Comparison of ENCODE assay signal across 22 cellular contexts in genomic region chr20:33783256-33783655, GRCh38. TPM values are rescaled to one million over a fixed set of nuclear protein-coding genes. Genes with fewer than 3 reads are reported as not detected.
DNase-seq lines count a peak whose midpoint lies in the region; ATAC-seq and TF ChIP-seq lines count a peak whose summit lies in the region.
"Had no signal": no experiment of that assay in that cellular context is flagged by ENCODE, and none has a peak within 500 bp of the region (broad histone marks: within the 10 kb centered on the region; RNA-seq: fewer than 3 reads in every experiment).

No MANE protein-coding gene starts in this region.

- DNase-seq in SK-N-SH = no peak
- no peak for DNase-seq in WTC11 (ENCODE audit: low spot score)
- no peak for DNase-seq in naive B cell
- DNase-seq in stimulated activated naive B cell treated with anti-CD40 and anti-IgM and Interleukin-4, amounts not matched to agents 10 μg/mL and 1 μg/mL and 100 μg/mL, for 72 hours = no peak
- DNase-seq in amygdala (lab: John Stamatoyannopoulos, UW) = no peak
- DNase-seq in NCI-H1436 treated with DMSO at 0.1 percent for 48 hours (lab: John Stamatoyannopoulos, UW) = no peak
- DNase-seq: Caco-2; CD4-positive, alpha-beta T cell; DMS153; GDM1; GM23248; HCEC 1CT; NCI-H1417 treated with DMSO at 0.1 percent for 48 hours; NCI-H1930; NCI-H345; NCI-H526 had no signal

- 85% methylated on average over 5 of the region's 5 CpGs for WGBS in SK-N-SH (ENCODE audit: low lambda C conversion rate)

- ATAC-seq in SK-N-SH treated with all-trans-retinoic acid at 6 μM for 48 hours = no peak
- no peak for ATAC-seq in WTC11
- no peak for ATAC-seq in naive B cell (ENCODE audit: low read depth in 2 of 2)
- ATAC-seq in stimulated activated naive B cell treated with anti-CD40 and anti-IgM and Interleukin-4, amounts not matched to agents 10 μg/mL and 1 μg/mL and 100 μg/mL, for 72 hours (replicated peaks) = no peak
- no peak for ATAC-seq in HG03565 (IDR thresholded peaks at IDR 0.05; ENCODE audit: unreplicated experiment)
- ATAC-seq: HepG2, Panc1, Right ventricle myocardium inferior had no signal

- no peaks in the 10 kb centered on the region for H4K20me1 ChIP-seq in SK-N-SH (ENCODE audit: insufficient read depth)

- H3K9ac ChIP-seq in SK-N-SH = no peak overlapping the region
- H3K9ac ChIP-seq: GM23248 had no signal

- H3K4me3 ChIP-seq in SK-N-SH (ENCODE audit: low read depth in 2 of 2, low read length in 1 of 2) = no peak overlapping the region
- H3K4me3 ChIP-seq: GM23248 had no signal

- no peak overlapping the region for H3K4me3 Mint-ChIP-seq in WTC11
- peak overlapping the region in 4 of 8 donors; percentile 13 to 50 (median 27) for H3K4me3 Mint-ChIP-seq in naive B cell
- no peak overlapping the region for H3K4me3 Mint-ChIP-seq in stimulated activated naive B cell treated with anti-CD40 and anti-IgM and Interleukin-4, amounts not matched to agents 10 μg/mL and 1 μg/mL and 100 μg/mL, for 72 hours
- H3K4me3 Mint-ChIP-seq: CD4-positive, alpha-beta T cell had no signal

- no peaks in the 10 kb centered on the region for H3K36me3 ChIP-seq in SK-N-SH (replicated peaks in 1 of 2; ENCODE audit: control insufficient read depth in 1 of 2, insufficient read depth in 2 of 2, low read length in 1 of 2)

- H3K27ac Mint-ChIP-seq in WTC11 (peak overlapping the region; percentile 27; the same call in 1 of the 2 replicates), naive B cell (peak overlapping the region in 5 of 6 donors; percentile 32 to 97 (median 69))
- H3K27ac Mint-ChIP-seq in stimulated activated naive B cell treated with anti-CD40 and anti-IgM and Interleukin-4, amounts not matched to agents 10 μg/mL and 1 μg/mL and 100 μg/mL, for 72 hours = peak overlapping the region; percentile 80
- H3K27ac Mint-ChIP-seq: CD4-positive, alpha-beta T cell had no signal

- POLR2A ChIA-PET in SK-N-SH (lab: Yijun Ruan, JAX) (no interaction called here), WTC11 (lab: Charles Lee) (no interaction called here)

- 0 out of 2 replicates have a peak, but pooled peaks cover 4% of the 10 kb centered on the region for H3K4me1 Mint-ChIP-seq in WTC11
- peaks cover 45 to 80% (median 48%) of the 10 kb centered on the region in 3 donors for H3K4me1 Mint-ChIP-seq in naive B cell
- H3K4me1 Mint-ChIP-seq in stimulated activated naive B cell treated with anti-CD40 and anti-IgM and Interleukin-4, amounts not matched to agents 10 μg/mL and 1 μg/mL and 100 μg/mL, for 72 hours = peaks cover 40 to 53% of the 10 kb centered on the region in 2 donors

- H3K27ac ChIP-seq in SK-N-SH (ENCODE audit: low read depth in 2 of 2, low read length in 1 of 2) = no peak overlapping the region
- H3K27ac ChIP-seq: 22Rv1, GM23248 had no signal

- H3K27me3 ChIP-seq in SK-N-SH (ENCODE audit: insufficient read depth) = no peaks in the 10 kb centered on the region

- H3K4me2 ChIP-seq in SK-N-SH = no peak overlapping the region

- CTCF ChIA-PET in SK-N-SH (lab: Yijun Ruan, JAX) = interaction anchor here (1.8 to 2.4 kb wide), 2 partner anchors 10 to 28 kb away, joined by 4 to 16 read pairs; partner anchors contain the start of gene CHMP4B
- CTCF ChIA-PET in WTC11 (lab: Charles Lee) = interaction anchor here (0.9 kb wide), 1 partner anchor 9 kb away, joined by 3 read pairs; no protein-coding TSS in a partner anchor

- H3K79me2 ChIP-seq in SK-N-SH (ENCODE audit: insufficient read depth) = no peaks in the 10 kb centered on the region

- H3K9me2 ChIP-seq in SK-N-SH = no peaks in the 10 kb centered on the region

- peaks cover 3% of the 10 kb centered on the region; the same call in 1 of the 2 replicates for H3K36me3 Mint-ChIP-seq in WTC11
- peaks cover 4 to 8% of the 10 kb centered on the region in 2 donors for H3K36me3 Mint-ChIP-seq in naive B cell
- H3K36me3 Mint-ChIP-seq in stimulated activated naive B cell treated with anti-CD40 and anti-IgM and Interleukin-4, amounts not matched to agents 10 μg/mL and 1 μg/mL and 100 μg/mL, for 72 hours = peaks cover 20 to 36% of the 10 kb centered on the region in 2 donors

- H3F3A ChIP-seq in SK-N-SH (replicated peaks; ENCODE audit: insufficient read depth) = peaks cover 4% of the 10 kb centered on the region

- no peaks in the 10 kb centered on the region for H3K9me3 ChIP-seq in SK-N-SH

- H3K27me3 Mint-ChIP-seq in WTC11 (ENCODE audit: low read depth) (no peaks in the 10 kb centered on the region), naive B cell (no peaks in the 10 kb centered on the region)
- H3K27me3 Mint-ChIP-seq in stimulated activated naive B cell treated with anti-CD40 and anti-IgM and Interleukin-4, amounts not matched to agents 10 μg/mL and 1 μg/mL and 100 μg/mL, for 72 hours = no peaks in the 10 kb centered on the region
- H3K27me3 Mint-ChIP-seq: CD4-positive, alpha-beta T cell had no signal

- peaks cover 0 to 4% of the 10 kb centered on the region in 2 experiments; a peak in 1 of 4 replicates for H3K4me1 ChIP-seq in SK-N-SH (ENCODE audit: control insufficient read depth in 1 of 2, insufficient read depth in 2 of 2, low read depth in 1 of 2, low read length in 1 of 2)

- no peak for TF ChIP-seq RAD21 in SK-N-SH (IDR thresholded peaks at IDR 0.05; ENCODE audit: low read length)

- no peak for TF ChIP-seq EP300 in SK-N-SH (IDR thresholded peaks at IDR 0.05; ENCODE audit: borderline replicate concordance in 1 of 2, low read depth in 1 of 2, low read length in 1 of 2)

- H2AFZ ChIP-seq in SK-N-SH (ENCODE audit: low read depth) = no peak overlapping the region
- H2AFZ ChIP-seq: GM23248 had no signal

- TF ChIP-seq CTCF in SK-N-SH (IDR thresholded peaks at IDR 0.05) (no peak), WTC11 (IDR thresholded peaks at IDR 0.05) (no peak)

- H3K9me3 Mint-ChIP-seq in WTC11 = no peaks in the 10 kb centered on the region
- H3K9me3 Mint-ChIP-seq in naive B cell = peaks cover 0 to 10% (median 6%) of the 10 kb centered on the region in 7 donors
- peaks cover 6 to 7% of the 10 kb centered on the region in 2 donors for H3K9me3 Mint-ChIP-seq in stimulated activated naive B cell treated with anti-CD40 and anti-IgM and Interleukin-4, amounts not matched to agents 10 μg/mL and 1 μg/mL and 100 μg/mL, for 72 hours
- H3K9me3 Mint-ChIP-seq: CD4-positive, alpha-beta T cell had no signal

TF ChIP-seq in SK-N-SH treated with all-trans-retinoic acid at 6 μM for 48 hours, 23 proteins besides CTCF, POLR2A, EP300 and RAD21:
- TF ChIP-seq ZFP3 (CRISPR knock-in tag; IDR thresholded peaks at IDR 0.05) = peak; percentile 94
- no peak for TF ChIP-seq ARNTL (CRISPR knock-in tag; IDR thresholded peaks at IDR 0.05; ENCODE audit: borderline replicate concordance, low read depth)
- no peak for TF ChIP-seq ZFP30 (CRISPR knock-in tag; IDR thresholded peaks at IDR 0.05)
- no peak for TF ChIP-seq TCF4 (CRISPR knock-in tag; IDR thresholded peaks at IDR 0.05; ENCODE audit: borderline replicate concordance)
TF ChIP-seq in SK-N-SH treated with all-trans-retinoic acid at 6 μM for 48 hours: peak in this region for 1.

TF ChIP-seq in SK-N-SH, 30 proteins besides CTCF, POLR2A, EP300 and RAD21 (continues in another document):
- TF ChIP-seq FOXJ3 (CRISPR knock-in tag; IDR thresholded peaks at IDR 0.05) (no peak), RFX5 (IDR thresholded peaks at IDR 0.05; ENCODE audit: low read length) (no peak), FOSL2 (IDR thresholded peaks at IDR 0.05; ENCODE audit: borderline replicate concordance, low read depth) (no peak), ELF1 (IDR thresholded peaks at IDR 0.05) (no peak), EZH2phosphoT487 (IDR thresholded peaks at IDR 0.05; ENCODE audit: borderline replicate concordance, low read depth) (no peak), NFIC (IDR thresholded peaks at IDR 0.05; ENCODE audit: borderline replicate concordance) (no peak), GABPA (IDR thresholded peaks at IDR 0.05; ENCODE audit: low read depth) (no peak), TAF1 (IDR thresholded peaks at IDR 0.05; ENCODE audit: borderline replicate concordance, low read depth, low read length) (no peak), RXRA (IDR thresholded peaks at IDR 0.05; ENCODE audit: borderline replicate concordance, low read depth) (no peak), NRF1 (IDR thresholded peaks at IDR 0.05; ENCODE audit: low read depth, low read length) (no peak), GATA2 (CRISPR knock-in tag; IDR thresholded peaks at IDR 0.05) (no peak)

TF ChIP-seq in WTC11, 78 proteins besides CTCF, POLR2A, EP300 and RAD21:
- no peak for TF ChIP-seq ZNF219 (CRISPR knock-in tag; IDR thresholded peaks at IDR 0.05; ENCODE audit: borderline replicate concordance)
- no peak for TF ChIP-seq USF2 (CRISPR knock-in tag; IDR thresholded peaks at IDR 0.05)

RNA-seq across cellular contexts. Expression of gene CHMP4B, which starts 27.9 kb away (rescaled TPM):
- 83.1 and 123 TPM in 2 replicates for polyA plus RNA-seq in SK-N-SH (2012; rRNA removed)
- 141 and 151 TPM in 2 replicates for polyA plus RNA-seq in SK-N-SH (2012; cell fraction: cytosol; rRNA removed)
- polyA plus RNA-seq in SK-N-SH (2012; cell fraction: nucleus; rRNA removed) = 28.4 and 33.7 TPM in 2 replicates
- 65.4 to 72.5 TPM (median 66.1 TPM) in 3 replicates for total RNA-seq in WTC11 (2021)
- polyA plus RNA-seq in naive B cell (ENCODE audit: low read depth in 6 of 6) = 1 to 10 TPM; 1.3 to 8.0 (median 7.2) TPM

RNA-seq across cellular contexts. Expression of gene ZNF341, which starts 51.5 kb away (rescaled TPM):
- polyA plus RNA-seq in SK-N-SH (2012; rRNA removed) (2.8 and 3.2 TPM in 2 replicates), naive B cell (ENCODE audit: low read depth in 6 of 6) (1 to 10 TPM; 1.1 to 4.5 (median 2.4) TPM)
- polyA plus RNA-seq in SK-N-SH (2012; cell fraction: cytosol; rRNA removed) = 1.0 and 1.4 TPM in 2 replicates
- polyA plus RNA-seq in SK-N-SH (2012; cell fraction: nucleus; rRNA removed) = 10.4 and 10.9 TPM in 2 replicates
- 7.8 to 9.6 TPM (median 8.0 TPM) in 3 replicates for total RNA-seq in WTC11 (2021)

Comparison
In these comparisons a context has a peak if more than half of its experiments do, and no peak if none do; other contexts are left out.
1. H3K27ac Mint-ChIP-seq: peak in every context shown above with its lines; median percentile 80 in stimulated activated naive B cell treated with anti-CD40 and anti-IgM and Interleukin-4, amounts not matched to agents 10 μg/mL and 1 μg/mL and 100 μg/mL, for 72 hours; 69 in naive B cell; 27 in WTC11.